Comparison of ENCODE assay signal across 21 cellular contexts in the genomic region with DNA sequence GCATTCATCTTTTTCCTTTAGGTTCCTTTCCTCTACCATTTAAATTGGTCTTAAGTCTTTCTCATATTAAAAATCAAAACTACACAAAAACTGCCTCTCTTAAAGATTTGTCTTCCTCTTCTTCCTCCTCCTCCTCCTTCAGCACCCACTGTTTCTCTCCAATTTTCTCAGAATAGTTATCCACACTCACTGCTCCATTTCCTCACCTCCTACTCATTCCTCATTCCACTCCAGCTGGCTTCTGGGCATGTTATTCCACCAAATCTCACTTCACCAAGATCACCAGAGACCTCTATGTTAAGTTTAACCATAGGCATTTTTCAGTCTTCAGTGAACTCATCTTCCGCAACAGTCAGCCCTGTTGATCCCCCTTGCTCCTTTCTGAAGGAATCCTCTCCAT.
DNase-seq lines count a peak whose midpoint lies in the region; ATAC-seq and TF ChIP-seq lines count a peak whose summit lies in the region.
"Had no signal": no experiment of that assay in that cellular context is flagged by ENCODE, and none has a peak within 500 bp of the region (broad histone marks: within the 10 kb centered on the region; RNA-seq: fewer than 3 reads in every experiment).

No MANE protein-coding gene starts in this region.

- H3K27me3 ChIP-seq in esophagus muscularis mucosa, result peaks cover 0 to 3% (median 0%) of the 10 kb centered on the region in 4 donors
- H3K27me3 ChIP-seq in neuronal stem cell (ENCODE audit: control insufficient read depth in 3 of 3, insufficient read depth in 3 of 3, low read depth in 1 of 3, low read length in 3 of 3), result no peaks in the 10 kb centered on the region
- no peaks in the 10 kb centered on the region for H3K27me3 ChIP-seq in right atrium auricular region
- H3K27me3 ChIP-seq: BE2C; BLaER1 treated with 17β-estradiol and CSF1 and Interleukin-3, amounts not matched to agents 10 nM and 100 nM had no signal

- H2BK12ac ChIP-seq in neuronal stem cell (ENCODE audit: low read length), result no peak overlapping the region

- H3K4me3 ChIP-seq in esophagus muscularis mucosa, result no peak overlapping the region
- no peak overlapping the region for H3K4me3 ChIP-seq in neuronal stem cell (ENCODE audit: low read length in 2 of 2)
- no peak overlapping the region for H3K4me3 ChIP-seq in right atrium auricular region
- H3K4me3 ChIP-seq: BLaER1 treated with 17β-estradiol and CSF1 and Interleukin-3, amounts not matched to agents 10 nM and 100 nM; GM23338 had no signal

- DNase-seq in esophagus muscularis mucosa (ENCODE audit: extremely low spot score), result peak; percentile 24
- DNase-seq in neuronal stem cell (ENCODE audit: low spot score), result no peak
- DNase-seq in superior temporal gyrus (ENCODE audit: extremely low spot score), result peak; percentile 56
- DNase-seq in activated naive CD4-positive, alpha-beta T cell treated with anti-CD3 and anti-CD28 coated beads for 36 hours, result no peak
- no peak for DNase-seq in right atrium auricular region (ENCODE audit: low spot score)
- DNase-seq: ACHN; AML-193; BE2C; CD4-positive, alpha-beta T cell; CD8-positive, alpha-beta memory T cell; DMS53; DMS79 treated with DMSO at 0.1 percent for 48 hours; GF-D8; H9 had no signal

- no peaks in the 10 kb centered on the region for H3K36me3 ChIP-seq in esophagus muscularis mucosa
- no peaks in the 10 kb centered on the region for H3K36me3 ChIP-seq in neuronal stem cell (replicated peaks in 1 of 2; ENCODE audit: control insufficient read depth in 2 of 2, insufficient read depth in 2 of 2, low read length in 2 of 2)
- no peaks in the 10 kb centered on the region for H3K36me3 ChIP-seq in right atrium auricular region
- H3K36me3 ChIP-seq: BE2C; BLaER1 treated with 17β-estradiol and CSF1 and Interleukin-3, amounts not matched to agents 10 nM and 100 nM had no signal

- peak overlapping the region; percentile 88 for H2BK120ac ChIP-seq in neuronal stem cell (ENCODE audit: low read depth, low read length)

- H3K9me3 Mint-ChIP-seq in activated naive CD4-positive, alpha-beta T cell treated with anti-CD3 and anti-CD28 coated beads for 36 hours, result no peaks in the 10 kb centered on the region
- H3K9me3 Mint-ChIP-seq: CD4-positive, alpha-beta T cell; CD8-positive, alpha-beta memory T cell; GM23338; H9 had no signal

- ATAC-seq in HG03159 (IDR thresholded peaks at IDR 0.05; ENCODE audit: unreplicated experiment), result no peak
- ATAC-seq: GM23338, HCT116 had no signal

- intact Hi-C loops in esophagus muscularis mucosa (cut with DNase I), result no loop called here
- intact Hi-C loops in activated naive CD4-positive, alpha-beta T cell treated with anti-CD3 and anti-CD28 coated beads for 36 hours (cut with micrococcal nuclease), result no loop called here

- no peak overlapping the region for H3K4ac ChIP-seq in neuronal stem cell (ENCODE audit: low read length)

- H3K4me1 Mint-ChIP-seq in activated naive CD4-positive, alpha-beta T cell treated with anti-CD3 and anti-CD28 coated beads for 36 hours (ENCODE audit: low read depth), result no peaks in the 10 kb centered on the region
- H3K4me1 Mint-ChIP-seq: CD14-positive monocyte; CD8-positive, alpha-beta memory T cell had no signal

- CTCF ChIA-PET in activated naive CD4-positive, alpha-beta T cell treated with anti-CD3 and anti-CD28 coated beads for 36 hours (lab: Charles Lee), result no interaction called here

- H3K27me3 Mint-ChIP-seq in activated naive CD4-positive, alpha-beta T cell treated with anti-CD3 and anti-CD28 coated beads for 36 hours (ENCODE audit: low read depth), result peaks cover 7% of the 10 kb centered on the region

- H4K8ac ChIP-seq in neuronal stem cell (ENCODE audit: low read depth, low read length), result no peak overlapping the region

- H3K27ac Mint-ChIP-seq in activated naive CD4-positive, alpha-beta T cell treated with anti-CD3 and anti-CD28 coated beads for 36 hours, result no peak overlapping the region
- H3K27ac Mint-ChIP-seq: CD14-positive monocyte; CD4-positive, alpha-beta T cell; CD8-positive, alpha-beta memory T cell; GM23338; H9 had no signal

- H3K4me2 ChIP-seq in neuronal stem cell (ENCODE audit: insufficient read depth, low read length, poor library complexity, severe bottlenecking), result no peak overlapping the region
- H3K4me2 ChIP-seq: BLaER1 treated with 17β-estradiol and CSF1 and Interleukin-3, amounts not matched to agents 10 nM and 100 nM; GM23338 had no signal

- H3K79me1 ChIP-seq in neuronal stem cell (ENCODE audit: low read depth, low read length), result no peaks in the 10 kb centered on the region

- H3K9me3 ChIP-seq in esophagus muscularis mucosa, result no peaks in the 10 kb centered on the region
- H3K9me3 ChIP-seq in neuronal stem cell (replicated peaks in 1 of 2; ENCODE audit: control insufficient read depth in 2 of 2, insufficient read depth in 1 of 2, low read depth in 1 of 2, low read length in 2 of 2), result no peaks in the 10 kb centered on the region
- no peaks in the 10 kb centered on the region for H3K9me3 ChIP-seq in right atrium auricular region
- H3K9me3 ChIP-seq: BE2C had no signal

- no peaks in the 10 kb centered on the region for H3K36me3 Mint-ChIP-seq in activated naive CD4-positive, alpha-beta T cell treated with anti-CD3 and anti-CD28 coated beads for 36 hours (ENCODE audit: low read depth)
- H3K36me3 Mint-ChIP-seq: CD14-positive monocyte; CD8-positive, alpha-beta memory T cell had no signal

- no peak overlapping the region for H3K9ac ChIP-seq in neuronal stem cell (ENCODE audit: low read depth, low read length, poor library complexity)
- H3K9ac ChIP-seq: BLaER1 treated with 17β-estradiol and CSF1 and Interleukin-3, amounts not matched to agents 10 nM and 100 nM had no signal

- H2AFZ ChIP-seq in neuronal stem cell (ENCODE audit: low read length), result no peak overlapping the region
- H2AFZ ChIP-seq: GM23338 had no signal

- no peak overlapping the region for H2BK5ac ChIP-seq in neuronal stem cell (ENCODE audit: low read length)

- H4K91ac ChIP-seq in neuronal stem cell (ENCODE audit: low read depth, low read length, poor library complexity), result no peak overlapping the region

- no peak overlapping the region for H3K14ac ChIP-seq in neuronal stem cell (ENCODE audit: low read length)

- TF ChIP-seq CTCF in esophagus muscularis mucosa (IDR thresholded peaks at IDR 0.05), result no peak
- TF ChIP-seq CTCF in right atrium auricular region (IDR thresholded peaks at IDR 0.05), result no peak

- no peak for TF ChIP-seq EP300 in esophagus muscularis mucosa (IDR thresholded peaks at IDR 0.05)

- H3K4me1 ChIP-seq in esophagus muscularis mucosa (no peaks in the 10 kb centered on the region), neuronal stem cell (ENCODE audit: control insufficient read depth in 2 of 2, insufficient read depth in 1 of 2, low read depth in 1 of 2, low read length in 2 of 2) (peaks cover 0 to 12% of the 10 kb centered on the region in 2 donors), right atrium auricular region (no peaks in the 10 kb centered on the region)
- H3K4me1 ChIP-seq: BE2C; BLaER1 treated with 17β-estradiol and CSF1 and Interleukin-3, amounts not matched to agents 10 nM and 100 nM had no signal

- no peak for TF ChIP-seq POLR2A in esophagus muscularis mucosa (IDR thresholded peaks at IDR 0.05; ENCODE audit: low read depth)

- no peak overlapping the region for H3K4me3 Mint-ChIP-seq in activated naive CD4-positive, alpha-beta T cell treated with anti-CD3 and anti-CD28 coated beads for 36 hours
- H3K4me3 Mint-ChIP-seq: CD14-positive monocyte; CD4-positive, alpha-beta T cell; CD8-positive, alpha-beta memory T cell; GM23338; H9 had no signal

- H3K27ac ChIP-seq in angular gyrus (ENCODE audit: low read depth, low read length), result peak overlapping the region; percentile 34
- no peak overlapping the region for H3K27ac ChIP-seq in esophagus muscularis mucosa (replicated peaks in 1 of 4)
- H3K27ac ChIP-seq in neuronal stem cell (replicated peaks; ENCODE audit: low read length), result peak overlapping the region; percentile 62
- no peak overlapping the region for H3K27ac ChIP-seq in right atrium auricular region
- H3K27ac ChIP-seq: 22Rv1; BLaER1 treated with 17β-estradiol and CSF1 and Interleukin-3, amounts not matched to agents 10 nM and 100 nM had no signal

- H2BK15ac ChIP-seq in neuronal stem cell (ENCODE audit: low read length), result no peak overlapping the region

- no peak overlapping the region for H3K23ac ChIP-seq in neuronal stem cell (ENCODE audit: low read depth, low read length, poor library complexity)

- H3K18ac ChIP-seq in neuronal stem cell (ENCODE audit: low read length), result no peak overlapping the region

- H2AK5ac ChIP-seq in neuronal stem cell (ENCODE audit: low read depth, low read length), result no peak overlapping the region

- 96% methylated on average over 1 of the region's 1 CpG for WGBS in esophagus muscularis mucosa
- no CpG with 5 or more reads among the region's 1 CpG for WGBS in neuronal stem cell (ENCODE audit: extremely low coverage in 2 of 2, insufficient read length in 2 of 2, insufficient replicate concordance in 1 of 2), 2 donors

Comparison
In these comparisons a context has a peak if more than half of its experiments do, and no peak if none do; other contexts are left out.
1. H3K27ac ChIP-seq: peak in angular gyrus (single experiment) and neuronal stem cell (single experiment); none in esophagus muscularis mucosa (0 of 4) and right atrium auricular region (0 of 2).
2. DNase-seq: peak in esophagus muscularis mucosa (single experiment) and superior temporal gyrus (single experiment); none in neuronal stem cell (single experiment), activated naive CD4-positive, alpha-beta T cell treated with anti-CD3 and anti-CD28 coated beads for 36 hours (single experiment) and right atrium auricular region (single experiment).